Comparison of ENCODE assay signal across 9 cellular contexts in genomic region chr4:121025540-121025939, GRCh38. TPM values are rescaled to one million over a fixed set of nuclear protein-coding genes. Genes with fewer than 3 reads are reported as not detected.
"Had no signal": no experiment of that assay in that cellular context is flagged by ENCODE, and none has a peak within 500 bp of the region (broad histone marks: within the 10 kb centered on the region; RNA-seq: fewer than 3 reads in every experiment).

No MANE protein-coding gene starts in this region.

- H3K4me3 Mint-ChIP-seq: HFFc6 had no signal

- H3K4me1 ChIP-seq: HAP-1 had no signal

- DNase-seq: GM23248, GOT3, H7, HFFc6, IMR-90 had no signal

- H3K4me3 ChIP-seq: GM23248, HAP-1, K562 had no signal

- ATAC-seq: HCT116, K562 had no signal

- H3K9ac ChIP-seq: GM23248 had no signal

- H3K9me3 ChIP-seq: HAP-1 had no signal

- H3K36me3 ChIP-seq: HAP-1 had no signal

- H2AFZ ChIP-seq: GM23248 had no signal

- H3K27ac ChIP-seq: GM23248, HL-60 had no signal

- H3K27ac Mint-ChIP-seq: HFFc6 had no signal

RNA-seq across cellular contexts. Expression of gene NDNF, which starts 46.8 kb away (rescaled TPM):
- total RNA-seq: K562 had no signal
- polyA plus RNA-seq: IMR-90, K562 had no signal
